In the genomic region with DNA sequence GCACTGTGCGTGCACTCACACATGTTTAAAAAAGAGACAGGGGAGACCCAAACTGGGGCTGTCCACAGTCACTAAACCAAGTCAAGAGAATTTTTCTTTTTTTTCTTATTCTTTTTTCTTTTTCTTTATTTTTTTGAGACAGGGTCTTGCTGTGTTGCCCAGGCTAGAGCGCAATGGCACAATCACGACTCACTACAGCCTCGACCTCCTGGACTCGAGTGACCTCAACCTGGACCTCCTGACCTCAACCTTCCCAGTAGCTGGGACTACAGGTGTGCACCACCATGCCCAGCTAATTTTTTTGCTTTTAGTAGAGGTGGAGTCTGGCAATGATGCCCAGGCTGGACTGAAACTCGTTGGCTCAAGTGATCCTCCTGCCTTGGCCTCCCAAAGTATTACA, we compare ENCODE assay signal across 10 cellular contexts.
A peak's percentile ranks its signal among the peaks of the same experiment; 100 is the strongest.
DNase-seq lines count a peak whose midpoint lies in the region; ATAC-seq and TF ChIP-seq lines count a peak whose summit lies in the region.
"Had no signal": no experiment of that assay in that cellular context is flagged by ENCODE, and none has a peak within 500 bp of the region (broad histone marks: within the 10 kb centered on the region; RNA-seq: fewer than 3 reads in every experiment).

No MANE protein-coding gene starts in this region.

- no peak for TF ChIP-seq EP300 in ovary (IDR thresholded peaks at IDR 0.05)

- peak in 1 of 3 donors; percentile 49 for DNase-seq in right cardiac atrium
- DNase-seq in Right ventricle myocardium superior, result no peak
- no peak for DNase-seq in dorsolateral prefrontal cortex
- DNase-seq in ovary, result no peak
- no peak for DNase-seq in KBM-7
- no peak for DNase-seq in DMS153 treated with DMSO at 0.1 percent for 48 hours (lab: John Stamatoyannopoulos, UW; ENCODE audit: unreplicated experiment)
- DNase-seq in activated CD4-positive, alpha-beta T cell treated with anti-CD3 and anti-CD28 coated beads for 48 hours, result no peak
- DNase-seq: activated CD8-positive, alpha-beta memory T cell treated with anti-CD3 and anti-CD28 coated beads, Interleukin-2, amount 50 U/mL, for 48 hours had no signal

- no peak for ATAC-seq in right cardiac atrium
- ATAC-seq in Right ventricle myocardium superior (ENCODE audit: poor library complexity), result no peak
- ATAC-seq in GM21529 (IDR thresholded peaks at IDR 0.05; ENCODE audit: unreplicated experiment), result no peak

- H3K9me3 ChIP-seq in right cardiac atrium (ENCODE audit: control insufficient read depth, low read length), result no peaks in the 10 kb centered on the region
- no peaks in the 10 kb centered on the region for H3K9me3 ChIP-seq in ovary
- H3K9me3 ChIP-seq: neutrophil had no signal

- intact Hi-C loops in right cardiac atrium (cut with DNase I) (loop anchor here in 3 of 4 donors (10.0 kb wide), 1 partner anchor 453 kb away; no protein-coding TSS in a partner anchor), Right ventricle myocardium superior (cut with DNase I) (no loop called here), dorsolateral prefrontal cortex (cut with DNase I) (loop anchor here in 1 of 2 donors (10.0 kb wide), 1 partner anchor 453 kb away; no protein-coding TSS in a partner anchor), ovary (cut with DNase I) (no loop called here)

- TF ChIP-seq CTCF in dorsolateral prefrontal cortex (IDR thresholded peaks at IDR 0.05 in 54 of 56, conservative IDR thresholded peaks at IDR 0.05 in 2 of 56; ENCODE audit: low read depth in 1 of 56, partially characterized antibody in 56 of 56) (no peak), ovary (IDR thresholded peaks at IDR 0.05) (no peak)

- H3K4me1 ChIP-seq in right cardiac atrium (ENCODE audit: control insufficient read depth, insufficient read depth, low read length) (peaks cover 9% of the 10 kb centered on the region), ovary (ENCODE audit: insufficient read depth) (peaks cover 5% of the 10 kb centered on the region)

- no peak for TF ChIP-seq POLR2A in ovary (IDR thresholded peaks at IDR 0.05)

- peak overlapping the region; percentile 85 for H3K27ac ChIP-seq in right cardiac atrium (ENCODE audit: low read length)
- H3K27ac ChIP-seq in dorsolateral prefrontal cortex, result peak overlapping the region in 41 of 59 donors; percentile 9 to 87 (median 55)
- peak overlapping the region; percentile 51 to 53 for H3K27ac ChIP-seq in ovary
- H3K27ac ChIP-seq: neutrophil had no signal

- in situ Hi-C loops in KBM-7 (cut with MboI; ENCODE audit: low pct_unique_long_range_greater_than_20kb, low sequenced_read_pairs), result loop anchor here (25.0 kb wide), 1 partner anchor 455 kb away; no protein-coding TSS in a partner anchor

- H3K4me3 ChIP-seq in right cardiac atrium (ENCODE audit: low read length) (no peak overlapping the region), dorsolateral prefrontal cortex (no peak overlapping the region), ovary (peak overlapping the region; percentile 0)

- no peaks in the 10 kb centered on the region for H3K27me3 ChIP-seq in right cardiac atrium (ENCODE audit: control insufficient read depth, insufficient read depth)
- H3K27me3 ChIP-seq in dorsolateral prefrontal cortex, result no peaks in the 10 kb centered on the region
- no peaks in the 10 kb centered on the region for H3K27me3 ChIP-seq in ovary

- WGBS in right cardiac atrium, result 94% methylated on average over 6 of the region's 6 CpGs
- 91 to 93% (median 92%) methylated on average over 6 of the region's 6 CpGs for whole genome bisulfite sequencing in ovary, 3 donors

- H3K36me3 ChIP-seq in ovary, result no peaks in the 10 kb centered on the region
- H3K36me3 ChIP-seq: neutrophil had no signal

Comparison
In these comparisons a context has a peak if more than half of its experiments do, and no peak if none do; other contexts are left out.
1. intact Hi-C loops: an anchor here in right cardiac atrium (10.0 kb wide); none called in Right ventricle myocardium superior and ovary.